In the genomic region with DNA sequence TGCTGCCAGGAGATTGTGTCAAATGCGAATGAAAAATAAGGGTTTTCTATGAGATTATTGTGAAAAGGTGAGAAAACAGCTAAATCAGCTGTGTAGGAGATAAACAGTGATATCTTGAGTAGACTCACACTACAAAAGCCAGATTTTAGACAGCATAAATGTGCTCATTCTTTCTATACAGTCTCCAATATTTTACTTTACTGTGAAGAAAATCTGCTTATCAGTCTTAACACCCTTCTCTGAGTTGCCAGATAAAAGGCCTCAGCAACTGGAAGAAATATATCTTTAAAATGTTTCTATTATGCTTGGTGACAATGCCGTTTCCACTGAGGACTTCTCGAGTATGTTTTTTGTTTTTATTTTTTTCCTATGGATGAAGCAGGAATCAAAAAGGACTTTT, we compare ENCODE assay signal across 2 cellular contexts.
TF ChIP-seq lines count a peak whose summit lies in the region.

No MANE protein-coding gene starts in this region.

TF ChIP-seq in GM23338, 12 proteins besides CTCF, POLR2A, EP300 and RAD21 (continues in another document):
- TF ChIP-seq ZNF114 (CRISPR knock-in tag; IDR thresholded peaks at IDR 0.05) (no peak), ZNF462 (CRISPR knock-in tag; IDR thresholded peaks at IDR 0.05) (no peak), STAT1 (IDR thresholded peaks at IDR 0.05; ENCODE audit: unreplicated experiment) (no peak), EZH2 (IDR thresholded peaks at IDR 0.05; ENCODE audit: low read depth, unreplicated experiment) (no peak), ZNF331 (CRISPR knock-in tag; IDR thresholded peaks at IDR 0.05; ENCODE audit: low read depth) (no peak), EZH2phosphoT487 (IDR thresholded peaks at IDR 0.05; ENCODE audit: unreplicated experiment) (no peak), POLR2AphosphoS5 (IDR thresholded peaks at IDR 0.05; ENCODE audit: low read depth) (no peak), REST (IDR thresholded peaks at IDR 0.05; ENCODE audit: unreplicated experiment) (no peak), NANOG (IDR thresholded peaks at IDR 0.05; ENCODE audit: borderline replicate concordance) (no peak)
- TF ChIP-seq, protein P1, sequence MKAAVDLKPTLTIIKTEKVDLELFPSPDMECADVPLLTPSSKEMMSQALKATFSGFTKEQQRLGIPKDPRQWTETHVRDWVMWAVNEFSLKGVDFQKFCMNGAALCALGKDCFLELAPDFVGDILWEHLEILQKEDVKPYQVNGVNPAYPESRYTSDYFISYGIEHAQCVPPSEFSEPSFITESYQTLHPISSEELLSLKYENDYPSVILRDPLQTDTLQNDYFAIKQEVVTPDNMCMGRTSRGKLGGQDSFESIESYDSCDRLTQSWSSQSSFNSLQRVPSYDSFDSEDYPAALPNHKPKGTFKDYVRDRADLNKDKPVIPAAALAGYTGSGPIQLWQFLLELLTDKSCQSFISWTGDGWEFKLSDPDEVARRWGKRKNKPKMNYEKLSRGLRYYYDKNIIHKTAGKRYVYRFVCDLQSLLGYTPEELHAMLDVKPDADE (IDR thresholded peaks at IDR 0.05) = no peak

TF ChIP-seq in K562, 482 proteins besides CTCF, POLR2A, EP300 and RAD21 (continues in another document):
- TF ChIP-seq, protein P2, sequence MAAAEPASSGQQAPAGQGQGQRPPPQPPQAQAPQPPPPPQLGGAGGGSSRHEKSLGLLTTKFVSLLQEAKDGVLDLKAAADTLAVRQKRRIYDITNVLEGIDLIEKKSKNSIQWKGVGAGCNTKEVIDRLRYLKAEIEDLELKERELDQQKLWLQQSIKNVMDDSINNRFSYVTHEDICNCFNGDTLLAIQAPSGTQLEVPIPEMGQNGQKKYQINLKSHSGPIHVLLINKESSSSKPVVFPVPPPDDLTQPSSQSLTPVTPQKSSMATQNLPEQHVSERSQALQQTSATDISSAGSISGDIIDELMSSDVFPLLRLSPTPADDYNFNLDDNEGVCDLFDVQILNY (CRISPR knock-in tag; IDR thresholded peaks at IDR 0.05) = no peak
- TF ChIP-seq MCM7 (IDR thresholded peaks at IDR 0.05) = no peak
- peak in 1 of 2 experiments; percentile 33; a peak in 1 of 4 replicates for TF ChIP-seq RCOR1 (IDR thresholded peaks at IDR 0.05; ENCODE audit: borderline replicate concordance in 1 of 2, low read depth in 2 of 2, low read length in 2 of 2)
- no peak for TF ChIP-seq MXI1 (IDR thresholded peaks at IDR 0.05; ENCODE audit: low read depth, low read length)
- no peak for TF ChIP-seq GATAD2B (IDR thresholded peaks at IDR 0.05; ENCODE audit: borderline replicate concordance)
- no peak for TF ChIP-seq LARP7 (IDR thresholded peaks at IDR 0.05)
- no peak for TF ChIP-seq SRSF3 (IDR thresholded peaks at IDR 0.05; ENCODE audit: insufficient read depth, low read length)
- no peak for TF ChIP-seq RHOXF2B (CRISPR knock-in tag; conservative IDR thresholded peaks at IDR 0.05)
- TF ChIP-seq ZNF764 (CRISPR knock-in tag; IDR thresholded peaks at IDR 0.05; ENCODE audit: low read depth) = no peak
- no peak for TF ChIP-seq SRSF1 (IDR thresholded peaks at IDR 0.05; ENCODE audit: low read depth, low read length)
- no peak for TF ChIP-seq SREBF1 (IDR thresholded peaks at IDR 0.05; ENCODE audit: borderline replicate concordance, low read depth, low read length)
- TF ChIP-seq SOX6 (IDR thresholded peaks at IDR 0.05) = peak; percentile 64
- no peak for TF ChIP-seq HDAC2 (IDR thresholded peaks at IDR 0.05)
- TF ChIP-seq SIN3B (IDR thresholded peaks at IDR 0.05; ENCODE audit: low read depth) = no peak
- TF ChIP-seq ZNF511 (CRISPR knock-in tag; IDR thresholded peaks at IDR 0.05) = no peak
- no peak for TF ChIP-seq ARID3A (IDR thresholded peaks at IDR 0.05; ENCODE audit: borderline replicate concordance, low read depth, low read length)
- TF ChIP-seq NONO (IDR thresholded peaks at IDR 0.05; ENCODE audit: low read depth in 2 of 2, low read length in 1 of 2) = no peak
- no peak for TF ChIP-seq ELF4 (CRISPR knock-in tag; IDR thresholded peaks at IDR 0.05)
- TF ChIP-seq MBD2 (IDR thresholded peaks at IDR 0.05; ENCODE audit: borderline replicate concordance, low read depth) = no peak
- TF ChIP-seq, protein P3, sequence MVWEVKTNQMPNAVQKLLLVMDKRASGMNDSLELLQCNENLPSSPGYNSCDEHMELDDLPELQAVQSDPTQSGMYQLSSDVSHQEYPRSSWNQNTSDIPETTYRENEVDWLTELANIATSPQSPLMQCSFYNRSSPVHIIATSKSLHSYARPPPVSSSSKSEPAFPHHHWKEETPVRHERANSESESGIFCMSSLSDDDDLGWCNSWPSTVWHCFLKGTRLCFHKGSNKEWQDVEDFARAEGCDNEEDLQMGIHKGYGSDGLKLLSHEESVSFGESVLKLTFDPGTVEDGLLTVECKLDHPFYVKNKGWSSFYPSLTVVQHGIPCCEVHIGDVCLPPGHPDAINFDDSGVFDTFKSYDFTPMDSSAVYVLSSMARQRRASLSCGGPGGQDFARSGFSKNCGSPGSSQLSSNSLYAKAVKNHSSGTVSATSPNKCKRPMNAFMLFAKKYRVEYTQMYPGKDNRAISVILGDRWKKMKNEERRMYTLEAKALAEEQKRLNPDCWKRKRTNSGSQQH (CRISPR knock-in tag; IDR thresholded peaks at IDR 0.05) = no peak
- peak; percentile 51 to 76; a peak in 3 of 4 replicates for TF ChIP-seq KDM1A (IDR thresholded peaks at IDR 0.05)
- TF ChIP-seq TBP (optimal IDR thresholded peaks at IDR 0.05; ENCODE audit: low read depth, low read length) = no peak
- TF ChIP-seq POLR2AphosphoS2 (IDR thresholded peaks at IDR 0.05; ENCODE audit: low read length) = no peak
- TF ChIP-seq TCF3 (CRISPR knock-in tag; IDR thresholded peaks at IDR 0.05) = peak; percentile 53
- peak; percentile 77 for TF ChIP-seq CBFA2T3 (IDR thresholded peaks at IDR 0.05)
- no peak for TF ChIP-seq ZNF232 (CRISPR knock-in tag; IDR thresholded peaks at IDR 0.05)
- no peak for TF ChIP-seq NR4A1 (CRISPR knock-in tag; IDR thresholded peaks at IDR 0.05)
- no peak for TF ChIP-seq NR4A1 (tag; IDR thresholded peaks at IDR 0.05)
- no peak for TF ChIP-seq MYNN (IDR thresholded peaks at IDR 0.05)
- TF ChIP-seq MYNN (CRISPR knock-in tag; IDR thresholded peaks at IDR 0.05) = no peak
- TF ChIP-seq, protein P4, sequence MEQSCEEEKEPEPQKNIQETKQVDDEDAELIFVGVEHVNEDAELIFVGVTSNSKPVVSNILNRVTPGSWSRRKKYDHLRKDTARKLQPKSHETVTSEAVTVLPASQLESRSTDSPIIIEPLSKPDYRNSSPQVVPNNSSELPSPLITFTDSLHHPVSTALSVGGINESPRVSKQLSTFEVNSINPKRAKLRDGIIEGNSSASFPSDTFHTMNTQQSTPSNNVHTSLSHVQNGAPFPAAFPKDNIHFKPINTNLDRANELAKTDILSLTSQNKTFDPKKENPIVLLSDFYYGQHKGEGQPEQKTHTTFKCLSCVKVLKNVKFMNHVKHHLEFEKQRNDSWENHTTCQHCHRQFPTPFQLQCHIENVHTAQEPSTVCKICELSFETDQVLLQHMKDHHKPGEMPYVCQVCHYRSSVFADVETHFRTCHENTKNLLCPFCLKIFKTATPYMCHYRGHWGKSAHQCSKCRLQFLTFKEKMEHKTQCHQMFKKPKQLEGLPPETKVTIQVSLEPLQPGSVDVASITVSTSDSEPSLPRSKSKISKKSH (CRISPR knock-in tag; IDR thresholded peaks at IDR 0.05) = no peak
- TF ChIP-seq ZNF696 (CRISPR knock-in tag; conservative IDR thresholded peaks at IDR 0.05) = no peak
- peak; percentile 28; the same call in 1 of the 2 replicates for TF ChIP-seq MTA2 (IDR thresholded peaks at IDR 0.05; ENCODE audit: low read depth)
- TF ChIP-seq SMARCA4 (IDR thresholded peaks at IDR 0.05) = 0 out of 2 replicates have a peak, but pooled peaks have one; percentile 19
- TF ChIP-seq RB1 (IDR thresholded peaks at IDR 0.05; ENCODE audit: low read depth) = no peak
- no peak for TF ChIP-seq ELK3 (CRISPR knock-in tag; IDR thresholded peaks at IDR 0.05)
- peak; percentile 49 for TF ChIP-seq CBFA2T2 (conservative IDR thresholded peaks at IDR 0.05)
- TF ChIP-seq PHF21A (IDR thresholded peaks at IDR 0.05; ENCODE audit: borderline replicate concordance, low read depth) = no peak
- no peak for TF ChIP-seq PHB2 (IDR thresholded peaks at IDR 0.05; ENCODE audit: low read depth)
- TF ChIP-seq ARID1B (IDR thresholded peaks at IDR 0.05) = peak; percentile 61
- no peak for TF ChIP-seq HMGXB4 (CRISPR knock-in tag; IDR thresholded peaks at IDR 0.05)
- no peak for TF ChIP-seq TRIM24 (IDR thresholded peaks at IDR 0.05)
- no peak for TF ChIP-seq PTRF (tag; IDR thresholded peaks at IDR 0.05)
- no peak for TF ChIP-seq WHSC1 (IDR thresholded peaks at IDR 0.05; ENCODE audit: low read length)
- TF ChIP-seq, protein P5, sequence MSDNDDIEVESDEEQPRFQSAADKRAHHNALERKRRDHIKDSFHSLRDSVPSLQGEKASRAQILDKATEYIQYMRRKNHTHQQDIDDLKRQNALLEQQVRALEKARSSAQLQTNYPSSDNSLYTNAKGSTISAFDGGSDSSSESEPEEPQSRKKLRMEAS (CRISPR knock-in tag; IDR thresholded peaks at IDR 0.05) = no peak
- TF ChIP-seq, protein P6, sequence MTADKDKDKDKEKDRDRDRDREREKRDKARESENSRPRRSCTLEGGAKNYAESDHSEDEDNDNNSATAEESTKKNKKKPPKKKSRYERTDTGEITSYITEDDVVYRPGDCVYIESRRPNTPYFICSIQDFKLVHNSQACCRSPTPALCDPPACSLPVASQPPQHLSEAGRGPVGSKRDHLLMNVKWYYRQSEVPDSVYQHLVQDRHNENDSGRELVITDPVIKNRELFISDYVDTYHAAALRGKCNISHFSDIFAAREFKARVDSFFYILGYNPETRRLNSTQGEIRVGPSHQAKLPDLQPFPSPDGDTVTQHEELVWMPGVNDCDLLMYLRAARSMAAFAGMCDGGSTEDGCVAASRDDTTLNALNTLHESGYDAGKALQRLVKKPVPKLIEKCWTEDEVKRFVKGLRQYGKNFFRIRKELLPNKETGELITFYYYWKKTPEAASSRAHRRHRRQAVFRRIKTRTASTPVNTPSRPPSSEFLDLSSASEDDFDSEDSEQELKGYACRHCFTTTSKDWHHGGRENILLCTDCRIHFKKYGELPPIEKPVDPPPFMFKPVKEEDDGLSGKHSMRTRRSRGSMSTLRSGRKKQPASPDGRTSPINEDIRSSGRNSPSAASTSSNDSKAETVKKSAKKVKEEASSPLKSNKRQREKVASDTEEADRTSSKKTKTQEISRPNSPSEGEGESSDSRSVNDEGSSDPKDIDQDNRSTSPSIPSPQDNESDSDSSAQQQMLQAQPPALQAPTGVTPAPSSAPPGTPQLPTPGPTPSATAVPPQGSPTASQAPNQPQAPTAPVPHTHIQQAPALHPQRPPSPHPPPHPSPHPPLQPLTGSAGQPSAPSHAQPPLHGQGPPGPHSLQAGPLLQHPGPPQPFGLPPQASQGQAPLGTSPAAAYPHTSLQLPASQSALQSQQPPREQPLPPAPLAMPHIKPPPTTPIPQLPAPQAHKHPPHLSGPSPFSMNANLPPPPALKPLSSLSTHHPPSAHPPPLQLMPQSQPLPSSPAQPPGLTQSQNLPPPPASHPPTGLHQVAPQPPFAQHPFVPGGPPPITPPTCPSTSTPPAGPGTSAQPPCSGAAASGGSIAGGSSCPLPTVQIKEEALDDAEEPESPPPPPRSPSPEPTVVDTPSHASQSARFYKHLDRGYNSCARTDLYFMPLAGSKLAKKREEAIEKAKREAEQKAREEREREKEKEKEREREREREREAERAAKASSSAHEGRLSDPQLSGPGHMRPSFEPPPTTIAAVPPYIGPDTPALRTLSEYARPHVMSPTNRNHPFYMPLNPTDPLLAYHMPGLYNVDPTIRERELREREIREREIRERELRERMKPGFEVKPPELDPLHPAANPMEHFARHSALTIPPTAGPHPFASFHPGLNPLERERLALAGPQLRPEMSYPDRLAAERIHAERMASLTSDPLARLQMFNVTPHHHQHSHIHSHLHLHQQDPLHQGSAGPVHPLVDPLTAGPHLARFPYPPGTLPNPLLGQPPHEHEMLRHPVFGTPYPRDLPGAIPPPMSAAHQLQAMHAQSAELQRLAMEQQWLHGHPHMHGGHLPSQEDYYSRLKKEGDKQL (CRISPR knock-in tag; IDR thresholded peaks at IDR 0.05; ENCODE audit: borderline replicate concordance) = no peak
- TF ChIP-seq, protein P7, sequence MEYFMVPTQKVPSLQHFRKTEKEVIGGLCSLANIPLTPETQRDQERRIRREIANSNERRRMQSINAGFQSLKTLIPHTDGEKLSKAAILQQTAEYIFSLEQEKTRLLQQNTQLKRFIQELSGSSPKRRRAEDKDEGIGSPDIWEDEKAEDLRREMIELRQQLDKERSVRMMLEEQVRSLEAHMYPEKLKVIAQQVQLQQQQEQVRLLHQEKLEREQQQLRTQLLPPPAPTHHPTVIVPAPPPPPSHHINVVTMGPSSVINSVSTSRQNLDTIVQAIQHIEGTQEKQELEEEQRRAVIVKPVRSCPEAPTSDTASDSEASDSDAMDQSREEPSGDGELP (CRISPR knock-in tag; IDR thresholded peaks at IDR 0.05; ENCODE audit: borderline replicate concordance) = no peak
- TF ChIP-seq CSDE1 (IDR thresholded peaks at IDR 0.05) = no peak
